Comparison of ENCODE assay signal across 30 cellular contexts in the genomic region with DNA sequence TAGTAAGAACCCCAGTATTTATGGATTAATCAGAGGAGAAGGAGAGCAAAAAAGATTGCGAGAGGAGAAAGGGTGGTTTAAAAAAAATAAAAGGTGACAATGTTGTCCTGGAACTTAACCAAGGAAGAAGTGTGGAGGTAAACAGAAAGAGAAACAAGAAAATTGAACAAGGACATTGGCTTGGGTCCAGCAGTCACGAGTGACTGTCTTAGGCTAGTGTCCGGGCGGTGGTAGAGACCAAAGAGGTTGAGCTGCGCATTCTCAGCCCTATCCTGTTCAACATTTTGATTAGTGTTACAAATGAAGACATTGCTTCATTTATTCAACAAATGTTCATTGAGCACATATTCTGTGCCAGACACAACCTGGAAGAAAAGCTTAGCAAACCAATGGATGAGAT.
"Had no signal": no experiment of that assay in that cellular context is flagged by ENCODE, and none has a peak within 500 bp of the region (broad histone marks: within the 10 kb centered on the region; RNA-seq: fewer than 3 reads in every experiment).

No MANE protein-coding gene starts in this region.

- H3K4me1 ChIP-seq: body of pancreas, gastrocnemius medialis, heart left ventricle had no signal

- H3K36me3 ChIP-seq: esophagus muscularis mucosa, gastrocnemius medialis, heart left ventricle, WERI-Rb-1 had no signal

- H3K27ac ChIP-seq: body of pancreas, esophagus muscularis mucosa, foreskin keratinocyte, gastrocnemius medialis, heart left ventricle, WERI-Rb-1 had no signal

- H3K9me3 ChIP-seq: body of pancreas, esophagus muscularis mucosa, gastrocnemius medialis, heart left ventricle had no signal

- H3K4me3 ChIP-seq: body of pancreas, esophagus muscularis mucosa, gastrocnemius medialis, heart left ventricle had no signal

- DNase-seq: activated B cell treated with CpG ODN at 0.5 μM for 24 hours; activated CD4-positive, alpha-beta T cell treated with anti-CD3 and anti-CD28 coated beads for 48 hours; activated CD4-positive, alpha-beta T cell treated with anti-CD3 and anti-CD28 coated beads, Interleukin-2, amount 50 U/mL, for 1 hour; activated CD4-positive, alpha-beta T cell treated with anti-CD3 and anti-CD28 coated beads, Interleukin-2, amount 50 U/mL, for 48 hours; activated CD8-positive, alpha-beta memory T cell treated with anti-CD3 and anti-CD28 coated beads for 24 hours; activated CD8-positive, alpha-beta T cell treated with anti-CD3 and anti-CD28 coated beads for 36 hours; activated effector memory CD4-positive, alpha-beta T cell treated with Interleukin-2 at 50 U/mL for 16 hours; activated gamma-delta T cell treated with Interleukin-2 at 50 U/mL for 16 hours; activated naive CD4-positive, alpha-beta T cell treated with anti-CD3 and anti-CD28 coated beads, Interleukin-2, amount 50 U/mL, for 16 hours; activated naive CD4-positive, alpha-beta T cell treated with Interleukin-2 at 50 U/mL for 16 hours; activated T-cell treated with anti-CD3 and anti-CD28 coated beads, Interleukin-2, amount 50 U/mL, for 4 hours; amygdala; aorta; body of pancreas; caudate nucleus; cortex of kidney; dermis blood vessel endothelial cell; effector CD4-positive, alpha-beta T cell; effector memory CD8-positive, alpha-beta T cell; erythroblast; foreskin keratinocyte; gastrocnemius medialis; glutamatergic neuron; heart left ventricle; T-helper 17 cell; T1000; WERI-Rb-1 had no signal

- ATAC-seq: activated CD4-positive, CD25-positive, alpha-beta regulatory T cell treated with anti-CD3 and anti-CD28 coated beads, Interleukin-2, amount 50 U/mL, for 24 hours; activated CD8-positive, alpha-beta T cell treated with anti-CD3 and anti-CD28 coated beads for 36 hours; activated T-cell treated with anti-CD3 and anti-CD28 coated beads, Interleukin-2, amount 50 U/mL, for 4 hours; activated T-helper 17 cell treated with anti-CD3 and anti-CD28 coated beads, Interleukin-2, amount 50 U/mL, for 72 hours; body of pancreas; effector memory CD8-positive, alpha-beta T cell; foreskin keratinocyte; gastrocnemius medialis; heart left ventricle; T-helper 17 cell had no signal

- H3K27me3 ChIP-seq: body of pancreas, esophagus muscularis mucosa, foreskin keratinocyte, gastrocnemius medialis had no signal
